In the genomic region with DNA sequence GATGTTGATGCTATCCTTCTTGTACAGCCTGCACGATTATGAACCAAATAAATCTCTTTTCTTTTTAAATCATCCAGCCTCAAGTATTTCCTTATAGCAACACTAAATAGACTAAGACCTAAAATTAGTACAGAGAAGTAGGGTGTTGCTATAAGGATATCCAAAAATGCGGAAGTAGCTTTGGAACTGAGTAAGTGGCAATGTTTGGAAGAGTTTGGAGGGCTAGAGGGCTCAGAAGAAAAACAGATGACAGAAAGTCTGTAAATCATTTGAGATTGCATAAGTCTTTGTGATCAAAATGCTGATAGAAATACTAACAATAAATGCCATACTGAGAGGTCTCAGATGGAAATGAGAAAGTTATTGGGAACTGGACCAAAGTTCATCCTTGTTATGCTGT, we compare ENCODE assay signal across 30 cellular contexts.
DNase-seq lines count a peak whose midpoint lies in the region; ATAC-seq and TF ChIP-seq lines count a peak whose summit lies in the region.
"Had no signal": no experiment of that assay in that cellular context is flagged by ENCODE, and none has a peak within 500 bp of the region (broad histone marks: within the 10 kb centered on the region; RNA-seq: fewer than 3 reads in every experiment).

No MANE protein-coding gene starts in this region.

- CTCF ChIA-PET in A673 (lab: Charles Lee): no interaction called here

- H3K27me3 ChIP-seq in upper lobe of right lung (no peaks in the 10 kb centered on the region), A673 (replicated peaks; ENCODE audit: insufficient read depth, low read depth, low read length, poor library complexity) (no peaks in the 10 kb centered on the region)
- H3K27me3 ChIP-seq in effector memory CD4-positive, alpha-beta T cell (replicated peaks; ENCODE audit: control insufficient read depth, insufficient read depth, low read length, poor library complexity, severe bottlenecking): no peaks in the 10 kb centered on the region
- H3K27me3 ChIP-seq: body of pancreas, esophagus muscularis mucosa, SJSA1 had no signal

- H3K4me3 ChIP-seq in upper lobe of right lung: no peak overlapping the region
- no peak overlapping the region for H3K4me3 ChIP-seq in A673 (ENCODE audit: low read depth, low read length, poor library complexity, severe bottlenecking)
- no peak overlapping the region for H3K4me3 ChIP-seq in effector memory CD4-positive, alpha-beta T cell (ENCODE audit: insufficient read depth, low read depth, low read length, poor library complexity, severe bottlenecking)
- H3K4me3 ChIP-seq: body of pancreas, esophagus muscularis mucosa, SJSA1, smooth muscle cell had no signal

- in situ Hi-C loops in KBM-7 (cut with MboI; ENCODE audit: low pct_unique_long_range_greater_than_20kb, low sequenced_read_pairs): no loop called here

- no TSS peak for BruUV-seq in A673 (replicated peaks; lab: Mats Ljungman, UMichigan)

- H3K9me3 ChIP-seq in upper lobe of right lung (no peaks in the 10 kb centered on the region), A673 (ENCODE audit: low read depth, low read length, poor library complexity, severe bottlenecking) (no peaks in the 10 kb centered on the region)
- no peaks in the 10 kb centered on the region for H3K9me3 ChIP-seq in effector memory CD4-positive, alpha-beta T cell (ENCODE audit: control insufficient read depth, low read length)
- H3K9me3 ChIP-seq: body of pancreas, esophagus muscularis mucosa, SJSA1 had no signal

- no peak overlapping the region for H3K27ac ChIP-seq in upper lobe of right lung
- no peak overlapping the region for H3K27ac ChIP-seq in A673 (ENCODE audit: low read depth, low read length, poor library complexity, severe bottlenecking)
- H3K27ac ChIP-seq in effector memory CD4-positive, alpha-beta T cell (ENCODE audit: insufficient read depth, low read length, poor library complexity, severe bottlenecking): no peak overlapping the region
- H3K27ac ChIP-seq: body of pancreas, esophagus muscularis mucosa, SJSA1 had no signal

- POLR2A ChIA-PET in A673 (lab: Charles Lee; ENCODE audit: low non-redundant PET): no interaction called here

- peak; percentile 68 for DNase-seq in KBM-7
- DNase-seq in SIG-M5 treated with dmso at 0.1 percent for 504 hours (lab: John Stamatoyannopoulos, UW; ENCODE audit: unreplicated experiment): peak; percentile 91
- DNase-seq in fibroblast of the conjunctiva (ENCODE audit: low read depth): peak; percentile 23
- no peak for DNase-seq in upper lobe of right lung
- DNase-seq in cerebellum (ENCODE audit: low spot score): no peak
- no peak for DNase-seq in A673 (ENCODE audit: low spot score)
- DNase-seq in effector memory CD4-positive, alpha-beta T cell: no peak
- no peak for DNase-seq in effector CD4-positive, alpha-beta T cell
- DNase-seq: activated CD4-positive, alpha-beta T cell treated with anti-CD3 and anti-CD28 coated beads for 4 hours; activated T-cell treated with anti-CD3 and anti-CD28 coated beads, Interleukin-2, amount 50 U/mL, for 24 hours; AML-193; body of pancreas; cerebellar nuclear complex; COR-L47; DMS79; effector CD8-positive, alpha-beta T cell; GOT3; left colon; naive B cell; NCI-H1105 treated with DMSO at 0.1 percent for 48 hours; NCI-H2081 treated with DMSO at 0.1 percent for 48 hours; NCI-H446; retina; stimulated activated CD4-positive, alpha-beta T cell treated with anti-CD3 and anti-CD28 coated beads, Interleukin-2, amount 100 ng/mL, for 24 hours; T-helper 2 cell; trophoblast cell had no signal

- H3K4me1 ChIP-seq in upper lobe of right lung (no peaks in the 10 kb centered on the region), A673 (ENCODE audit: insufficient read depth, low read length, poor library complexity, severe bottlenecking) (peaks cover 20% of the 10 kb centered on the region)
- no peaks in the 10 kb centered on the region for H3K4me1 ChIP-seq in effector memory CD4-positive, alpha-beta T cell (ENCODE audit: control insufficient read depth, insufficient read depth, low read length, poor library complexity, severe bottlenecking)
- H3K4me1 ChIP-seq: body of pancreas, esophagus muscularis mucosa, SJSA1 had no signal

- no peaks in the 10 kb centered on the region for H3K36me3 ChIP-seq in upper lobe of right lung
- H3K36me3 ChIP-seq in A673 (ENCODE audit: insufficient read depth, low read length, poor library complexity, severe bottlenecking): no peaks in the 10 kb centered on the region
- no peaks in the 10 kb centered on the region for H3K36me3 ChIP-seq in effector memory CD4-positive, alpha-beta T cell (ENCODE audit: control insufficient read depth, insufficient read depth, low read length)
- H3K36me3 ChIP-seq: esophagus muscularis mucosa, SJSA1 had no signal

- intact Hi-C loops in upper lobe of right lung (cut with DNase I): no loop called here
- intact Hi-C loops in A673 (cut with micrococcal nuclease; ENCODE audit: unreplicated experiment): no loop called here

- TF ChIP-seq CTCF in upper lobe of right lung (IDR thresholded peaks at IDR 0.05) (no peak), A673 (conservative IDR thresholded peaks at IDR 0.05; ENCODE audit: low read depth, low read length) (no peak)

- ATAC-seq in upper lobe of right lung: peak; percentile 52
- ATAC-seq: body of pancreas, HepG2, left colon had no signal

Comparison
In these comparisons a context has a peak if more than half of its experiments do, and no peak if none do; other contexts are left out.
1. DNase-seq: peak in KBM-7 (single experiment), SIG-M5 treated with dmso at 0.1 percent for 504 hours (single experiment) and fibroblast of the conjunctiva (single experiment); none in upper lobe of right lung (single experiment), cerebellum (single experiment), A673 (single experiment), effector memory CD4-positive, alpha-beta T cell (0 of 3) and effector CD4-positive, alpha-beta T cell (single experiment).